Comparison of ENCODE assay signal across 1 cellular context in genomic region chr13:42985312-42986175, GRCh38.
TF ChIP-seq lines count a peak whose summit lies in the region.

No MANE protein-coding gene starts in this region.

TF ChIP-seq in H1, 55 proteins besides CTCF, POLR2A, EP300 and RAD21 (continued from another document):
- no peak for TF ChIP-seq SP1 (IDR thresholded peaks at IDR 0.05; ENCODE audit: low read depth, low read length)
- TF ChIP-seq CHD2 (IDR thresholded peaks at IDR 0.05; ENCODE audit: low read length), result no peak
- TF ChIP-seq SRF (IDR thresholded peaks at IDR 0.05; ENCODE audit: low read depth, low read length), result no peak
- TF ChIP-seq CREB1 (IDR thresholded peaks at IDR 0.05), result no peak
- no peak for TF ChIP-seq KDM4A (IDR thresholded peaks at IDR 0.05; ENCODE audit: low read depth, low read length, severe bottlenecking)
- TF ChIP-seq NANOG (IDR thresholded peaks at IDR 0.05; ENCODE audit: insufficient read depth, low read depth, low read length, poor library complexity, severe bottlenecking), result no peak
- TF ChIP-seq CHD7 (IDR thresholded peaks at IDR 0.05; ENCODE audit: insufficient replicate concordance, low read length), result no peak
- no peak for TF ChIP-seq GTF2F1 (IDR thresholded peaks at IDR 0.05; ENCODE audit: borderline replicate concordance, low read depth, low read length)
